ENCODE assay signal across 2 cellular contexts in the genomic region with DNA sequence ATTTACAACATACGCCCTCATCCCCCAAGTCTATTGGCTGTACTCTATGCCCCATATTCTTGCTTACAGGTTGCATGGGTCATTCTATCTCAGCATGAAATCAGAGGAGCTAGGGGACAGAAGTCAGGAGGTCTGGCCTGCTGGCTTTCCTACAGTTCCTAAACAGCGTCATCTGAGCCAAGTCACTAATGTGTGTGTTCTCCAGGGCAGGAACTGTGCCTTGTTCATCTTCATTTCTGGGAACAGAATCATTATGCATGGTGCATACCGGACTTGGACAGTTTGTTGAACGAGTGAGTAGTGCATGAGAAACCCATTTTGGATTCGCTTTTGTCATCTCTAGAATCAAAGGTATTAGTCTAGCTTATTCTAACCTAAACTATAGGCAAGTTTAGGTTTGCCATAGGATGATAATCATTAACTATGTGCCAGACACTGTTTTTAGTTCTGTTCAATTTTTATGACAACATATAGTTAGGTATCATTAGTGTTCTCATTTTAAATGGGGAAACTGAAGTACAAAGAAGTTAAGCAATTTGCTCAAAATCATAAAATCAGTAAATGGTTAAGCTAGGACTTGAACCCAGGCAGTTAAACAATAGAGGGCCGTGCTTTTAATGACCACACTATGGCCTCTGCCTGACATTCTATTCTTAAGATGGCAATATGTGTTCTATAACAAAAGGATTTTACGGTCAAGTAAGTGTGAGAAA.
TF ChIP-seq lines count a peak whose summit lies in the region.

No MANE protein-coding gene starts in this region.

TF ChIP-seq in SK-N-SH, 30 proteins besides CTCF, POLR2A, EP300 and RAD21 (continued from another document):
- TF ChIP-seq, protein P1, sequence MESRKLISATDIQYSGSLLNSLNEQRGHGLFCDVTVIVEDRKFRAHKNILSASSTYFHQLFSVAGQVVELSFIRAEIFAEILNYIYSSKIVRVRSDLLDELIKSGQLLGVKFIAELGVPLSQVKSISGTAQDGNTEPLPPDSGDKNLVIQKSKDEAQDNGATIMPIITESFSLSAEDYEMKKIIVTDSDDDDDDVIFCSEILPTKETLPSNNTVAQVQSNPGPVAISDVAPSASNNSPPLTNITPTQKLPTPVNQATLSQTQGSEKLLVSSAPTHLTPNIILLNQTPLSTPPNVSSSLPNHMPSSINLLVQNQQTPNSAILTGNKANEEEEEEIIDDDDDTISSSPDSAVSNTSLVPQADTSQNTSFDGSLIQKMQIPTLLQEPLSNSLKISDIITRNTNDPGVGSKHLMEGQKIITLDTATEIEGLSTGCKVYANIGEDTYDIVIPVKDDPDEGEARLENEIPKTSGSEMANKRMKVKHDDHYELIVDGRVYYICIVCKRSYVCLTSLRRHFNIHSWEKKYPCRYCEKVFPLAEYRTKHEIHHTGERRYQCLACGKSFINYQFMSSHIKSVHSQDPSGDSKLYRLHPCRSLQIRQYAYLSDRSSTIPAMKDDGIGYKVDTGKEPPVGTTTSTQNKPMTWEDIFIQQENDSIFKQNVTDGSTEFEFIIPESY (IDR thresholded peaks at IDR 0.05; ENCODE audit: borderline replicate concordance, low read depth) = no peak
- no peak for TF ChIP-seq MEF2A (IDR thresholded peaks at IDR 0.05; ENCODE audit: borderline replicate concordance, low read depth)
- TF ChIP-seq GATA2 (CRISPR knock-in tag; IDR thresholded peaks at IDR 0.05) = no peak
- TF ChIP-seq, protein P2, sequence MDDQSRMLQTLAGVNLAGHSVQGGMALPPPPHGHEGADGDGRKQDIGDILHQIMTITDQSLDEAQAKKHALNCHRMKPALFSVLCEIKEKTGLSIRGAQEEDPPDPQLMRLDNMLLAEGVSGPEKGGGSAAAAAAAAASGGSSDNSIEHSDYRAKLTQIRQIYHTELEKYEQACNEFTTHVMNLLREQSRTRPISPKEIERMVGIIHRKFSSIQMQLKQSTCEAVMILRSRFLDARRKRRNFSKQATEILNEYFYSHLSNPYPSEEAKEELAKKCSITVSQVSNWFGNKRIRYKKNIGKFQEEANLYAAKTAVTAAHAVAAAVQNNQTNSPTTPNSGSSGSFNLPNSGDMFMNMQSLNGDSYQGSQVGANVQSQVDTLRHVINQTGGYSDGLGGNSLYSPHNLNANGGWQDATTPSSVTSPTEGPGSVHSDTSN (IDR thresholded peaks at IDR 0.05) = no peak
- no peak for TF ChIP-seq JUND (IDR thresholded peaks at IDR 0.05)
- no peak for TF ChIP-seq CHD2 (IDR thresholded peaks at IDR 0.05; ENCODE audit: low read length, partially characterized antibody)
- no peak for TF ChIP-seq FOXM1 (IDR thresholded peaks at IDR 0.05; ENCODE audit: low read depth)
- no peak for TF ChIP-seq GABPA (IDR thresholded peaks at IDR 0.05; ENCODE audit: low read depth)
- TF ChIP-seq SIN3A (IDR thresholded peaks at IDR 0.05; ENCODE audit: borderline replicate concordance, low read depth, low read length) = no peak

TF ChIP-seq in SK-N-SH treated with all-trans-retinoic acid at 6 μM for 48 hours, 23 proteins besides CTCF, POLR2A, EP300 and RAD21 (continued from another document):
- no peak for TF ChIP-seq RARB (CRISPR knock-in tag; IDR thresholded peaks at IDR 0.05)
- no peak for TF ChIP-seq ZNF70 (CRISPR knock-in tag; IDR thresholded peaks at IDR 0.05)
- no peak for TF ChIP-seq SNAI2 (CRISPR knock-in tag; IDR thresholded peaks at IDR 0.05)
- TF ChIP-seq, protein P3, sequence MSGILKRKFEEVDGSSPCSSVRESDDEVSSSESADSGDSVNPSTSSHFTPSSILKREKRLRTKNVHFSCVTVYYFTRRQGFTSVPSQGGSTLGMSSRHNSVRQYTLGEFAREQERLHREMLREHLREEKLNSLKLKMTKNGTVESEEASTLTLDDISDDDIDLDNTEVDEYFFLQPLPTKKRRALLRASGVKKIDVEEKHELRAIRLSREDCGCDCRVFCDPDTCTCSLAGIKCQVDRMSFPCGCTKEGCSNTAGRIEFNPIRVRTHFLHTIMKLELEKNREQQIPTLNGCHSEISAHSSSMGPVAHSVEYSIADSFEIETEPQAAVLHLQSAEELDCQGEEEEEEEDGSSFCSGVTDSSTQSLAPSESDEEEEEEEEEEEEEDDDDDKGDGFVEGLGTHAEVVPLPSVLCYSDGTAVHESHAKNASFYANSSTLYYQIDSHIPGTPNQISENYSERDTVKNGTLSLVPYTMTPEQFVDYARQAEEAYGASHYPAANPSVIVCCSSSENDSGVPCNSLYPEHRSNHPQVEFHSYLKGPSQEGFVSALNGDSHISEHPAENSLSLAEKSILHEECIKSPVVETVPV (CRISPR knock-in tag; IDR thresholded peaks at IDR 0.05) = no peak
- TF ChIP-seq PPARA (CRISPR knock-in tag; IDR thresholded peaks at IDR 0.05; ENCODE audit: borderline replicate concordance) = no peak
- TF ChIP-seq, protein P4, sequence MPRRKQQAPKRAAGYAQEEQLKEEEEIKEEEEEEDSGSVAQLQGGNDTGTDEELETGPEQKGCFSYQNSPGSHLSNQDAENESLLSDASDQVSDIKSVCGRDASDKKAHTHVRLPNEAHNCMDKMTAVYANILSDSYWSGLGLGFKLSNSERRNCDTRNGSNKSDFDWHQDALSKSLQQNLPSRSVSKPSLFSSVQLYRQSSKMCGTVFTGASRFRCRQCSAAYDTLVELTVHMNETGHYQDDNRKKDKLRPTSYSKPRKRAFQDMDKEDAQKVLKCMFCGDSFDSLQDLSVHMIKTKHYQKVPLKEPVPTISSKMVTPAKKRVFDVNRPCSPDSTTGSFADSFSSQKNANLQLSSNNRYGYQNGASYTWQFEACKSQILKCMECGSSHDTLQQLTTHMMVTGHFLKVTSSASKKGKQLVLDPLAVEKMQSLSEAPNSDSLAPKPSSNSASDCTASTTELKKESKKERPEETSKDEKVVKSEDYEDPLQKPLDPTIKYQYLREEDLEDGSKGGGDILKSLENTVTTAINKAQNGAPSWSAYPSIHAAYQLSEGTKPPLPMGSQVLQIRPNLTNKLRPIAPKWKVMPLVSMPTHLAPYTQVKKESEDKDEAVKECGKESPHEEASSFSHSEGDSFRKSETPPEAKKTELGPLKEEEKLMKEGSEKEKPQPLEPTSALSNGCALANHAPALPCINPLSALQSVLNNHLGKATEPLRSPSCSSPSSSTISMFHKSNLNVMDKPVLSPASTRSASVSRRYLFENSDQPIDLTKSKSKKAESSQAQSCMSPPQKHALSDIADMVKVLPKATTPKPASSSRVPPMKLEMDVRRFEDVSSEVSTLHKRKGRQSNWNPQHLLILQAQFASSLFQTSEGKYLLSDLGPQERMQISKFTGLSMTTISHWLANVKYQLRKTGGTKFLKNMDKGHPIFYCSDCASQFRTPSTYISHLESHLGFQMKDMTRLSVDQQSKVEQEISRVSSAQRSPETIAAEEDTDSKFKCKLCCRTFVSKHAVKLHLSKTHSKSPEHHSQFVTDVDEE (CRISPR knock-in tag; IDR thresholded peaks at IDR 0.05) = no peak
TF ChIP-seq in SK-N-SH treated with all-trans-retinoic acid at 6 μM for 48 hours: peak in this region for 0.
